Comparison of ENCODE assay signal across 1 cellular context in the genomic region with DNA sequence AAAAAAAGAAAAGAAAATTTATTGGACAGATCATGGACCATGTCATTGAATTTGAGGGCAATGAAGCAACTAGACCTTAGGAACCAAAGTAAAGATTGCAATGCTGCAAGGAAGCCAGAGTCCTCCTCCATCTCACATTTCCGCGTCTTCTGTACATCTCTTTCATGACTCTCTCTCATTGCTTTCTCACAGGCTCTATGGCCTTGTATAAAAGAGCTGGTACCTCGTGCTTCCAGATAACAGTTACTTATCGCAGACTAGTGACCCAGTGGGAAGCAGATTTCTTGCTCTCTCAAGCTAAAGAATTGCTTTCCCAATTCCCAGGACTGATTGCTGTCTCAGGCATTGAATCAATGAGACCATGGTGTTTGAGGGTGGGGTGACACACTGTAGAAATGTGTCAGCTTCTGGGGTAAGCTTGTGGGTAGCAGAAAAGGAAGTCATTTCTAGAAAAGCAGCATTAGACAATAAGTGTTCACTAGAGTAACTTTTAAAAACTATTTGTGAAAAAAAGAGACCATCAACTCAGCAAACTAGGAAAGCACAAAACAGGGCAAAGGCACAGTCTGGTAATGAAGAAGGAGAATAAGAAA.
TF ChIP-seq lines count a peak whose summit lies in the region.

No MANE protein-coding gene starts in this region.

TF ChIP-seq in HepG2, 621 proteins besides CTCF, POLR2A, EP300 and RAD21:
- TF ChIP-seq, protein P1, sequence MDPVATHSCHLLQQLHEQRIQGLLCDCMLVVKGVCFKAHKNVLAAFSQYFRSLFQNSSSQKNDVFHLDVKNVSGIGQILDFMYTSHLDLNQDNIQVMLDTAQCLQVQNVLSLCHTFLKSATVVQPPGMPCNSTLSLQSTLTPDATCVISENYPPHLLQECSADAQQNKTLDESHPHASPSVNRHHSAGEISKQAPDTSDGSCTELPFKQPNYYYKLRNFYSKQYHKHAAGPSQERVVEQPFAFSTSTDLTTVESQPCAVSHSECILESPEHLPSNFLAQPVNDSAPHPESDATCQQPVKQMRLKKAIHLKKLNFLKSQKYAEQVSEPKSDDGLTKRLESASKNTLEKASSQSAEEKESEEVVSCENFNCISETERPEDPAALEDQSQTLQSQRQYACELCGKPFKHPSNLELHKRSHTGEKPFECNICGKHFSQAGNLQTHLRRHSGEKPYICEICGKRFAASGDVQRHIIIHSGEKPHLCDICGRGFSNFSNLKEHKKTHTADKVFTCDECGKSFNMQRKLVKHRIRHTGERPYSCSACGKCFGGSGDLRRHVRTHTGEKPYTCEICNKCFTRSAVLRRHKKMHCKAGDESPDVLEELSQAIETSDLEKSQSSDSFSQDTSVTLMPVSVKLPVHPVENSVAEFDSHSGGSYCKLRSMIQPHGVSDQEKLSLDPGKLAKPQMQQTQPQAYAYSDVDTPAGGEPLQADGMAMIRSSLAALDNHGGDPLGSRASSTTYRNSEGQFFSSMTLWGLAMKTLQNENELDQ (CRISPR knock-in tag; IDR thresholded peaks at IDR 0.05; ENCODE audit: borderline replicate concordance) = no peak
- TF ChIP-seq CREB1 (IDR thresholded peaks at IDR 0.05) (no peak), CREB1 (CRISPR knock-in tag; IDR thresholded peaks at IDR 0.05) (no peak), TBL1XR1 (IDR thresholded peaks at IDR 0.05; ENCODE audit: borderline replicate concordance, low read length, partially characterized antibody) (no peak), ZNF713 (CRISPR knock-in tag; IDR thresholded peaks at IDR 0.05) (no peak), ZFP41 (CRISPR knock-in tag; IDR thresholded peaks at IDR 0.05; ENCODE audit: borderline replicate concordance) (no peak), ZNF776 (CRISPR knock-in tag; IDR thresholded peaks at IDR 0.05) (no peak), BORCS8-MEF2B (CRISPR knock-in tag; IDR thresholded peaks at IDR 0.05) (no peak), ZNF564 (CRISPR knock-in tag; IDR thresholded peaks at IDR 0.05) (no peak), MTA3 (CRISPR knock-in tag; IDR thresholded peaks at IDR 0.05) (no peak), AHR (CRISPR knock-in tag; IDR thresholded peaks at IDR 0.05) (no peak), RARA (CRISPR knock-in tag; IDR thresholded peaks at IDR 0.05) (no peak), ZBTB7B (CRISPR knock-in tag; IDR thresholded peaks at IDR 0.05) (no peak), GATAD1 (CRISPR knock-in tag; IDR thresholded peaks at IDR 0.05) (no peak), SIN3B (IDR thresholded peaks at IDR 0.05; ENCODE audit: low read length) (no peak)
- TF ChIP-seq, protein P2, sequence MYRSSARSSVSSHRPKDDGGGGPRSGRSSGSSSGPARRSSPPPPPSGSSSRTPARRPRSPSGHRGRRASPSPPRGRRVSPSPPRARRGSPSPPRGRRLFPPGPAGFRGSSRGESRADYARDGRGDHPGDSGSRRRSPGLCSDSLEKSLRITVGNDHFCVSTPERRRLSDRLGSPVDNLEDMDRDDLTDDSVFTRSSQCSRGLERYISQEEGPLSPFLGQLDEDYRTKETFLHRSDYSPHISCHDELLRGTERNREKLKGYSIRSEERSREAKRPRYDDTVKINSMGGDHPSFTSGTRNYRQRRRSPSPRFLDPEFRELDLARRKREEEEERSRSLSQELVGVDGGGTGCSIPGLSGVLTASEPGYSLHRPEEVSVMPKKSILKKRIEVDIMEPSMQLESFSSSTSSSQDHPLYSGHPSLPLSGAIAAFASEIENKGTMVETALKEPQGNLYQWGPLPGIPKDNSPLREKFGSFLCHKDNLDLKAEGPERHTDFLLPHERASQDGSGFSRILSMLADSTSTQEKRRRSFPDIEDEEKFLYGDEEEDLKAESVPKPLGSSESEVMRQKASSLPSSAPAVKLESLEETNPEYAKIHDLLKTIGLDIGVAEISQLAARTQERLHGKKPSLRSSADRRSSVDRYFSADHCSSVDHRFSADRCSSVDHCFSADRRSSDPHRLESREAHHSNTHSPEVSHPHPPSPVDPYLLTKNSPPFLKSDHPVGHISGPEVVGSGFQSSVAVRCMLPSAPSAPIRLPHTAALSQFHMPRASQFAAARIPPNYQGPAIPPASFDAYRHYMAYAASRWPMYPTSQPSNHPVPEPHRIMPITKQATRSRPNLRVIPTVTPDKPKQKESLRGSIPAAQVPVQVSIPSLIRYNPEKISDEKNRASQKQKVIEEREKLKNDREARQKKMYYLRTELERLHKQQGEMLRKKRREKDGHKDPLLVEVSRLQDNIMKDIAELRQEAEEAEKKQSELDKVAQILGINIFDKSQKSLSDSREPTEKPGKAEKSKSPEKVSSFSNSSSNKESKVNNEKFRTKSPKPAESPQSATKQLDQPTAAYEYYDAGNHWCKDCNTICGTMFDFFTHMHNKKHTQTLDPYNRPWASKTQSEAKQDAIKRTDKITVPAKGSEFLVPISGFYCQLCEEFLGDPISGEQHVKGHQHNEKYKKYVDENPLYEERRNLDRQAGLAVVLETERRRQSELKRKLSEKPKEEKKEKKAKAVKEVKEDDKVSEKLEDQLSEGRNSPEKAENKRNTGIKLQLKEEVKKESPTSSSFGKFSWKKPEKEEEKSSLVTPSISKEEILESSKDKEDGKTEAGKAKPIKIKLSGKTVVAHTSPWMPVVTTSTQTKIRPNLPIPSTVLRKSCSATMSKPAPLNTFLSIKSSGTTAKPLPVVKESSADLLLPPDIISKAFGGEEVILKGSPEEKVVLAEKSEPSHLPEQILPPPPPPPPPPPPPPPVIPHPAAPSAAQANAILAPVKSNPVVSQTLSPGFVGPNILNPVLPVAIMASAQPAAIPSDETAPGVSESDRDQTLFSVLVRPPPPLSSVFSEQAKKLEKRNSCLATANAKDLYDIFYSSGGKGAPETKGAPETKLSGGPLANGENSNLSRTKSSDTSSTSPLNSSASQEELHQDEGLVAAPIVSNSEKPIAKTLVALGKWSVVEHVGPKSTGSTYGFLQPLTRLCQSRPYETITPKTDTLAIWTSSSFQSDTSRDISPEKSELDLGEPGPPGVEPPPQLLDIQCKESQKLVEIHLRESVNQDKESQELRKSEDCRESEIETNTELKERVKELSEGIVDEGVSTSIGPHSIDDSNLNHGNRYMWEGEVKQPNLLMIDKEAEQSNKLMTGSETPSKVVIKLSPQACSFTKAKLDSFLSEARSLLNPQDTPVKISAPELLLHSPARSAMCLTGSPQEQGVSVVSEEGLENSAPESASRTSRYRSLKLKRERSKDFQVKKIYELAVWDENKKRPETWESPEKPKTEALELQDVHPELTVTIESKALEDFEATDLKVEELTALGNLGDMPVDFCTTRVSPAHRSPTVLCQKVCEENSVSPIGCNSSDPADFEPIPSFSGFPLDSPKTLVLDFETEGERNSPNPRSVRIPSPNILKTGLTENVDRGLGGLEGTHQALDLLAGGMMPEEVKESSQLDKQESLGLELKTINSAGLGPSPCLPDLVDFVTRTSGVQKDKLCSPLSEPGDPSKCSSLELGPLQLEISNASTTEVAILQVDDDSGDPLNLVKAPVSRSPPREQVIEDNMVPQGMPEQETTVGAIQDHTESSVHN (CRISPR knock-in tag; IDR thresholded peaks at IDR 0.05) = no peak
